In genomic region chr5:56639491-56639890, GRCh38 we compare ENCODE assay signal across 20 cellular contexts.
DNase-seq lines count a peak whose midpoint lies in the region; ATAC-seq and TF ChIP-seq lines count a peak whose summit lies in the region.
"Had no signal": no experiment of that assay in that cellular context is flagged by ENCODE, and none has a peak within 500 bp of the region (broad histone marks: within the 10 kb centered on the region; RNA-seq: fewer than 3 reads in every experiment).

No MANE protein-coding gene starts in this region.

- H3K4me1 ChIP-seq in Caco-2, result peaks cover 82% of the 10 kb centered on the region
- H3K4me1 ChIP-seq in OCI-LY3 (ENCODE audit: low read length), result peaks cover 33% of the 10 kb centered on the region
- H3K4me1 ChIP-seq in prostate gland (replicated peaks), result no peaks in the 10 kb centered on the region
- peaks cover 12% of the 10 kb centered on the region for H3K4me1 ChIP-seq in HAP-1
- H3K4me1 ChIP-seq: upper lobe of right lung had no signal

- no peaks in the 10 kb centered on the region for H3K79me2 ChIP-seq in OCI-LY3 (ENCODE audit: low read length)

- H3K27me3 Mint-ChIP-seq in Caco-2 (ENCODE audit: insufficient read depth, unreplicated experiment), result no peaks in the 10 kb centered on the region
- H3K27me3 Mint-ChIP-seq: activated CD4-positive, alpha-beta memory T cell treated with anti-CD3 and anti-CD28 coated beads for 36 hours; stimulated activated naive CD8-positive, alpha-beta T cell treated with anti-CD3 and anti-CD28 coated beads, Interleukin-15, amount 100 ng/mL, for 72 hours had no signal

- TF ChIP-seq CTCF in Caco-2 (IDR thresholded peaks at IDR 0.05; ENCODE audit: insufficient read depth in 1 of 2, low read depth in 1 of 2, low read length in 1 of 2, severe bottlenecking in 1 of 2, unreplicated experiment in 1 of 2) (no peak), OCI-LY3 (IDR thresholded peaks at IDR 0.05; ENCODE audit: low read depth, low read length) (no peak), fibroblast of villous mesenchyme (IDR thresholded peaks at IDR 0.05; ENCODE audit: insufficient read depth, low read depth, low read length) (no peak), prostate gland (IDR thresholded peaks at IDR 0.05) (no peak)

- CTCF ChIA-PET in Caco-2 (lab: Charles Lee), result interaction anchor here (1.1 kb wide), 1 partner anchor 369 kb away, joined by 4 read pairs; no protein-coding TSS in a partner anchor

- H3K27ac Mint-ChIP-seq in Caco-2 (ENCODE audit: unreplicated experiment), result peak overlapping the region; percentile 90
- H3K27ac Mint-ChIP-seq: activated CD4-positive, alpha-beta memory T cell treated with anti-CD3 and anti-CD28 coated beads for 36 hours; HFFc6; neural progenitor cell; stimulated activated naive CD8-positive, alpha-beta T cell treated with anti-CD3 and anti-CD28 coated beads, Interleukin-15, amount 100 ng/mL, for 72 hours had no signal

- TF ChIP-seq POLR2A in prostate gland (IDR thresholded peaks at IDR 0.05), result no peak

- H3K4me1 Mint-ChIP-seq in Caco-2 (ENCODE audit: low read depth, unreplicated experiment), result peaks cover 61% of the 10 kb centered on the region
- H3K4me1 Mint-ChIP-seq: stimulated activated naive CD8-positive, alpha-beta T cell treated with anti-CD3 and anti-CD28 coated beads, Interleukin-15, amount 100 ng/mL, for 72 hours had no signal

- H3K27ac ChIP-seq in OCI-LY3 (ENCODE audit: low read length) (no peak overlapping the region), prostate gland (peak overlapping the region; percentile 21 to 57)
- H3K27ac ChIP-seq: neural progenitor cell, upper lobe of right lung had no signal

- peaks cover 10% of the 10 kb centered on the region for H3K36me3 Mint-ChIP-seq in Caco-2 (ENCODE audit: insufficient read depth, unreplicated experiment)
- H3K36me3 Mint-ChIP-seq: activated CD4-positive, alpha-beta memory T cell treated with anti-CD3 and anti-CD28 coated beads for 36 hours; activated naive CD4-positive, alpha-beta T cell treated with anti-CD3 and anti-CD28 coated beads, Interleukin-2, amount 50 U/mL, for 72 hours; neural progenitor cell had no signal

- no peak for ATAC-seq in GM21423 (IDR thresholded peaks at IDR 0.05; ENCODE audit: unreplicated experiment)
- ATAC-seq: Right ventricle myocardium inferior; stimulated activated naive CD8-positive, alpha-beta T cell treated with anti-CD3 and anti-CD28 coated beads, Interleukin-15, amount 100 ng/mL, for 72 hours had no signal

- H3K9ac ChIP-seq in OCI-LY3 (ENCODE audit: low read length), result no peak overlapping the region
- H3K9ac ChIP-seq: neural progenitor cell had no signal

- H3K4me2 ChIP-seq in OCI-LY3 (ENCODE audit: low read length), result peak overlapping the region; percentile 20
- H3K4me2 ChIP-seq: neural progenitor cell had no signal

- H3K9me3 Mint-ChIP-seq in Caco-2 (ENCODE audit: unreplicated experiment), result no peaks in the 10 kb centered on the region
- H3K9me3 Mint-ChIP-seq: activated CD4-positive, alpha-beta memory T cell treated with anti-CD3 and anti-CD28 coated beads for 36 hours; activated naive CD4-positive, alpha-beta T cell treated with anti-CD3 and anti-CD28 coated beads, Interleukin-2, amount 50 U/mL, for 72 hours; HFFc6; neural progenitor cell; stimulated activated naive CD8-positive, alpha-beta T cell treated with anti-CD3 and anti-CD28 coated beads, Interleukin-15, amount 100 ng/mL, for 72 hours had no signal

- no peak for DNase-seq in Caco-2
- DNase-seq in fibroblast of villous mesenchyme (ENCODE audit: low read depth), result peak; percentile 55
- DNase-seq in prostate gland (ENCODE audit: low spot score), result no peak
- DNase-seq in activated effector memory CD4-positive, alpha-beta T cell treated with anti-CD3 and anti-CD28 coated beads, Interleukin-2, amount 50 U/mL, for 16 hours, result no peak
- DNase-seq in DMS 273 (lab: John Stamatoyannopoulos, UW; ENCODE audit: unreplicated experiment), result no peak
- DNase-seq in HAP-1 (ENCODE audit: low spot score in 2 of 2), result no peak
- DNase-seq: activated CD4-positive, alpha-beta memory T cell treated with anti-CD3 and anti-CD28 coated beads for 36 hours; activated T-cell treated with anti-CD3 and anti-CD28 coated beads for 4 hours; effector CD8-positive, alpha-beta T cell; HFFc6; NCI-H1436; NCI-H2171 treated with DMSO at 0.1 percent for 48 hours; NCI-H526 treated with DMSO at 0.1 percent for 48 hours; stimulated activated naive CD8-positive, alpha-beta T cell treated with anti-CD3 and anti-CD28 coated beads, Interleukin-15, amount 100 ng/mL, for 72 hours; upper lobe of right lung had no signal

- peak overlapping the region; percentile 55 for H3K4me3 Mint-ChIP-seq in Caco-2 (ENCODE audit: unreplicated experiment)
- H3K4me3 Mint-ChIP-seq: activated CD4-positive, alpha-beta memory T cell treated with anti-CD3 and anti-CD28 coated beads for 36 hours; HFFc6; neural progenitor cell; stimulated activated naive CD8-positive, alpha-beta T cell treated with anti-CD3 and anti-CD28 coated beads, Interleukin-15, amount 100 ng/mL, for 72 hours had no signal

- intact Hi-C loops in Caco-2 (cut with micrococcal nuclease; ENCODE audit: unreplicated experiment) (loop anchor here (2.0 to 5.0 kb wide), 4 partner anchors 159 to 369 kb away; no protein-coding TSS in a partner anchor), prostate gland (cut with DNase I) (no loop called here)

- H2AFZ ChIP-seq in OCI-LY3 (ENCODE audit: low read depth, low read length), result no peak overlapping the region
- H2AFZ ChIP-seq: neural progenitor cell had no signal

- POLR2A ChIA-PET in Caco-2 (lab: Charles Lee), result interaction anchor here (0.6 to 0.7 kb wide), 2 partner anchors 95 to 175 kb away, joined by 3 read pairs; no protein-coding TSS in a partner anchor

- no TSS peak for BruUV-seq in Caco-2 (replicated peaks; lab: Mats Ljungman, UMichigan)

- H3K4me3 ChIP-seq in Caco-2 (ENCODE audit: low read depth, low read length), result no peak overlapping the region
- H3K4me3 ChIP-seq in OCI-LY3 (ENCODE audit: low read length), result no peak overlapping the region
- no peak overlapping the region for H3K4me3 ChIP-seq in fibroblast of villous mesenchyme (ENCODE audit: low read depth, low read length)
- H3K4me3 ChIP-seq in prostate gland, result no peak overlapping the region
- no peak overlapping the region for H3K4me3 ChIP-seq in HAP-1
- H3K4me3 ChIP-seq: neural progenitor cell, upper lobe of right lung had no signal

- H3K27me3 ChIP-seq in Caco-2 (replicated peaks; ENCODE audit: control insufficient read depth, insufficient read depth, low read length), result no peaks in the 10 kb centered on the region
- H3K27me3 ChIP-seq in OCI-LY3 (ENCODE audit: low read depth, low read length), result no peaks in the 10 kb centered on the region
- H3K27me3 ChIP-seq in prostate gland (replicated peaks; ENCODE audit: insufficient read depth), result no peaks in the 10 kb centered on the region
- H3K27me3 ChIP-seq in HAP-1 (ENCODE audit: low read depth), result no peaks in the 10 kb centered on the region; the same call in 1 of the 2 replicates
- H3K27me3 ChIP-seq: neural progenitor cell, upper lobe of right lung had no signal

- no peaks in the 10 kb centered on the region for H3K36me3 ChIP-seq in Caco-2 (ENCODE audit: control insufficient read depth, insufficient read depth, low read length)
- H3K36me3 ChIP-seq in OCI-LY3 (replicated peaks; ENCODE audit: low read depth, low read length), result no peaks in the 10 kb centered on the region
- H3K36me3 ChIP-seq in prostate gland, result no peaks in the 10 kb centered on the region
- H3K36me3 ChIP-seq in HAP-1 (replicated peaks), result no peaks in the 10 kb centered on the region
- H3K36me3 ChIP-seq: neural progenitor cell, upper lobe of right lung had no signal

- WGBS in prostate gland, result 64% methylated on average over 2 of the region's 2 CpGs

- in situ Hi-C loops in HAP-1 (cut with MboI; ENCODE audit: low sequenced_read_pairs), result no loop called here

- H3K9me3 ChIP-seq in Caco-2 (no peaks in the 10 kb centered on the region), OCI-LY3 (ENCODE audit: insufficient read depth, low read length) (no peaks in the 10 kb centered on the region), prostate gland (no peaks in the 10 kb centered on the region), HAP-1 (no peaks in the 10 kb centered on the region)
- H3K9me3 ChIP-seq: upper lobe of right lung had no signal

- no peaks in the 10 kb centered on the region for H4K20me1 ChIP-seq in OCI-LY3 (ENCODE audit: insufficient read depth, low read length)
